1 cellular context compared by ENCODE assay signal in the genomic region with DNA sequence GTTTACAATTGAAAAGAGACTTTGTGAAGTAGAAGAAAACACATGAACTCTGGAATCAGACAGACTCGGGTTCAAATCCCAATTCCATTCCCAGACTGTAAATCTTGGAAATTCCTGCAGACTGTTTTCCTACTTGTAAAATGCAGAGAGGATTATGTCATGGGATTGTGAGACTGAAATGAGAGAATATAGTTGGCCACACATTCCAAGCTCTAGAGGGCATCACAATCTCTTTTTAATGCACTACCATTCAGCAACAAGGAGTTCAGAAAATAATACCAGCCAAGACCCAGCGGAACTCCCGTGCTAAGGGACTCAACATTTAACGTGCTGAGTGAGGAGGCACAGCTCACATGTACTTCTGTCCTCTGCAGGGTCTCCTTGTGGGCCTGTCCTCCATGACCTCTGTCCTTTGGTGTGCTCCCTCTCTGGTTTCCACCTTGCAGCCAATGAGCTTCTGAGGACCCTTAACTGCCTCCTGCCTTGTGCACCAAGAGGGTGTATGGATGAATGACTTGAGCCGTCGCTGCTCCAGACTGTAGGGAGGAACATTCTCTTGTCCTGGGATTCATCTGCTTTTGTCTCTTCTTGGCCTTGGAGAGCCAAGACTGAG.
TF ChIP-seq lines count a peak whose summit lies in the region.

No MANE protein-coding gene starts in this region.

TF ChIP-seq in H1, 55 proteins besides CTCF, POLR2A, EP300 and RAD21:
- TF ChIP-seq SP4 (IDR thresholded peaks at IDR 0.05; ENCODE audit: low read length) (no peak), RBBP5 (IDR thresholded peaks at IDR 0.05; ENCODE audit: borderline replicate concordance, low read depth, low read length) (no peak), POLR2AphosphoS5 (IDR thresholded peaks at IDR 0.05; ENCODE audit: low read depth, low read length) (no peak), TEAD4 (IDR thresholded peaks at IDR 0.05; ENCODE audit: low read depth, low read length) (peak; percentile 98), CTBP2 (IDR thresholded peaks at IDR 0.05; ENCODE audit: borderline replicate concordance, insufficient read depth, insufficient read length, low read length) (no peak), KDM4A (IDR thresholded peaks at IDR 0.05; ENCODE audit: low read depth, low read length, severe bottlenecking) (no peak), SIRT6 (IDR thresholded peaks at IDR 0.05; ENCODE audit: low read length) (no peak), PHF8 (conservative IDR thresholded peaks at IDR 0.05; ENCODE audit: low read depth, low read length) (no peak), SRF (IDR thresholded peaks at IDR 0.05; ENCODE audit: low read depth, low read length) (no peak), ZNF274 (IDR thresholded peaks at IDR 0.05; ENCODE audit: borderline replicate concordance, extremely low read depth, low read length) (no peak), TAF1 (IDR thresholded peaks at IDR 0.05; ENCODE audit: low read depth, low read length) (no peak), CBX8 (IDR thresholded peaks at IDR 0.05; ENCODE audit: borderline replicate concordance, low read depth, low read length) (no peak)
- TF ChIP-seq, protein P1, sequence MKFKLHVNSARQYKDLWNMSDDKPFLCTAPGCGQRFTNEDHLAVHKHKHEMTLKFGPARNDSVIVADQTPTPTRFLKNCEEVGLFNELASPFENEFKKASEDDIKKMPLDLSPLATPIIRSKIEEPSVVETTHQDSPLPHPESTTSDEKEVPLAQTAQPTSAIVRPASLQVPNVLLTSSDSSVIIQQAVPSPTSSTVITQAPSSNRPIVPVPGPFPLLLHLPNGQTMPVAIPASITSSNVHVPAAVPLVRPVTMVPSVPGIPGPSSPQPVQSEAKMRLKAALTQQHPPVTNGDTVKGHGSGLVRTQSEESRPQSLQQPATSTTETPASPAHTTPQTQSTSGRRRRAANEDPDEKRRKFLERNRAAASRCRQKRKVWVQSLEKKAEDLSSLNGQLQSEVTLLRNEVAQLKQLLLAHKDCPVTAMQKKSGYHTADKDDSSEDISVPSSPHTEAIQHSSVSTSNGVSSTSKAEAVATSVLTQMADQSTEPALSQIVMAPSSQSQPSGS (IDR thresholded peaks at IDR 0.05; ENCODE audit: low read length): peak; percentile 76
